Comparison of ENCODE assay signal across 8 cellular contexts in the genomic region with DNA sequence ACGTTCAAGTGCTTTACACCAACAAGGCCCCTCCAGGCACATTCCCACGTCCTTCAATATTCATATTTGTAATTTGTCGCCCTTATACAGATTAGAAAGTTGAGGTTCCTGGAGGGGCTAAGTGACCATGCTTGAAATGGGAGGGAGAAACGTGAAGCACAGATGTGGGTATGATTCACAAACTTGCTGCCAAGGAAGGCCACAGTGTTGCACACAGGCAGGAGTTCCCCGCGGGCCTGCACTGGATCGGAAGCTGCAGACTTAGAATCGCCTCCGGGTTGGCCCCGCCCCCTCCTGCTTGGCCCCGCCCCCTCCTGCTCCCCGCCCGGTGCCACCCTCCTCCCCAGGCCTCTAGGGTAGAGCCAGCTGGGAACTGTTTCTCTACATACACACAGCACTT. TPM values are rescaled to one million over a fixed set of nuclear protein-coding genes. Genes with fewer than 3 reads are reported as not detected.
DNase-seq lines count a peak whose midpoint lies in the region; ATAC-seq and TF ChIP-seq lines count a peak whose summit lies in the region.

No MANE protein-coding gene starts in this region.

- H3K4me1 ChIP-seq in BE2C (no peaks in the 10 kb centered on the region; the same call in 1 of the 2 replicates), Panc1 (ENCODE audit: control insufficient read depth, insufficient read depth, low read length) (peaks cover 12% of the 10 kb centered on the region)

- in situ Hi-C loops in Panc1 (cut with HindIII; ENCODE audit: low pct_unique_long_range_greater_than_20kb, low sequenced_read_pairs) = no loop called here

- TF ChIP-seq CTCF in BE2C (IDR thresholded peaks at IDR 0.05; ENCODE audit: low read depth, low read length) (no peak), Panc1 (IDR thresholded peaks at IDR 0.05) (no peak), fibroblast of mammary gland (conservative IDR thresholded peaks at IDR 0.05; ENCODE audit: control insufficient read depth, insufficient read depth, low read depth, low read length) (no peak), omental fat pad (IDR thresholded peaks at IDR 0.05) (no peak)

- CTCF ChIA-PET in Panc1 (lab: Charles Lee) = no interaction called here

- H3K4me3 ChIP-seq in BE2C (ENCODE audit: low read depth, low read length) = no peak overlapping the region
- H3K4me3 ChIP-seq in Panc1 (ENCODE audit: low read depth in 2 of 2, low read length in 2 of 2) = no peak overlapping the region
- no peak overlapping the region for H3K4me3 ChIP-seq in fibroblast of mammary gland (ENCODE audit: control insufficient read depth, low read depth, low read length)

- intact Hi-C loops in Panc1 (cut with micrococcal nuclease; ENCODE audit: unreplicated experiment) = no loop called here

- H3K36me3 ChIP-seq in BE2C = no peaks in the 10 kb centered on the region
- H3K36me3 ChIP-seq in Panc1 (ENCODE audit: control insufficient read depth, insufficient read depth, low read length) = no peaks in the 10 kb centered on the region

- H3K27ac ChIP-seq in Panc1 (ENCODE audit: low read length) = peak overlapping the region; percentile 39; the same call in 1 of the 2 replicates

- DNase-seq in BE2C (peak; percentile 56), Panc1 (ENCODE audit: low read depth, low spot score) (no peak), fibroblast of mammary gland (ENCODE audit: low read depth) (peak; percentile 87), non-pigmented ciliary epithelial cell (ENCODE audit: low read depth) (peak; percentile 49), omental fat pad (ENCODE audit: low spot score) (no peak), NCI-H2081 (lab: John Stamatoyannopoulos, UW) (no peak), NCI-H1105 treated with DMSO at 0.1 percent for 48 hours (lab: John Stamatoyannopoulos, UW) (no peak)

- ATAC-seq in Panc1 = peak; percentile 73
- no peak for ATAC-seq in GM19035 (IDR thresholded peaks at IDR 0.05; ENCODE audit: unreplicated experiment)
- no peak for ATAC-seq in omental fat pad (ENCODE audit: low FRiP score)

- BruUV-seq in Panc1 (replicated peaks; lab: Mats Ljungman, UMichigan) = no TSS peak

- H3K27me3 ChIP-seq in BE2C (no peaks in the 10 kb centered on the region), Panc1 (ENCODE audit: control insufficient read depth, insufficient read depth, low read length) (no peaks in the 10 kb centered on the region)

- POLR2A ChIA-PET in Panc1 (lab: Charles Lee) = no interaction called here

- H3K9me3 ChIP-seq in BE2C (no peaks in the 10 kb centered on the region), Panc1 (ENCODE audit: control insufficient read depth, insufficient read depth, low read depth, low read length) (no peaks in the 10 kb centered on the region)

RNA-seq across cellular contexts. Expression of a gene that starts 58.2 kb away (rescaled TPM):
- polyA plus RNA-seq in BE2C (2012; ENCODE audit: insufficient read depth, insufficient read length, low read depth) = 42.1 TPM
- total RNA-seq in Panc1 (2021; ENCODE audit: unreplicated experiment) (176 TPM), omental fat pad (100 to 1,000 TPM; 229 to 300 (median 263) TPM)
- polyA plus RNA-seq in Panc1 (2012; ENCODE audit: insufficient read length) = 81.4 TPM

Comparison
In these comparisons a context has a peak if more than half of its experiments do, and no peak if none do; other contexts are left out.
1. DNase-seq: peak in BE2C (single experiment), fibroblast of mammary gland (single experiment) and non-pigmented ciliary epithelial cell (single experiment); none in Panc1 (single experiment), omental fat pad (single experiment), NCI-H2081 (0 of 2) and NCI-H1105 treated with DMSO at 0.1 percent for 48 hours (single experiment).